In genomic region chr5:42836070-42836769, GRCh38 we compare ENCODE assay signal across 15 cellular contexts. TPM values are rescaled to one million over a fixed set of nuclear protein-coding genes. Genes with fewer than 3 reads are reported as not detected.
DNase-seq lines count a peak whose midpoint lies in the region; ATAC-seq and TF ChIP-seq lines count a peak whose summit lies in the region.
"Had no signal": no experiment of that assay in that cellular context is flagged by ENCODE, and none has a peak within 500 bp of the region (broad histone marks: within the 10 kb centered on the region; RNA-seq: fewer than 3 reads in every experiment).

No MANE protein-coding gene starts in this region.

- TF ChIP-seq CTCF in lung (IDR thresholded peaks at IDR 0.05; ENCODE audit: control extremely low read depth, extremely low read depth): no peak
- no peak for TF ChIP-seq CTCF in upper lobe of right lung (IDR thresholded peaks at IDR 0.05)

- H3K4me3 ChIP-seq in right cardiac atrium (ENCODE audit: low read length) (no peak overlapping the region), lung (no peak overlapping the region), upper lobe of right lung (no peak overlapping the region)
- H3K4me3 ChIP-seq: GM23248 had no signal

- H3K36me3 ChIP-seq in lung (ENCODE audit: control insufficient read depth in 2 of 2, insufficient read depth in 2 of 2, low read length in 2 of 2): no peaks in the 10 kb centered on the region
- no peaks in the 10 kb centered on the region for H3K36me3 ChIP-seq in upper lobe of right lung
- H3K36me3 ChIP-seq: BE2C had no signal

- no peak overlapping the region for H3K27ac ChIP-seq in right cardiac atrium (ENCODE audit: low read length)
- H3K27ac ChIP-seq in lung (ENCODE audit: low read depth in 1 of 2, low read length in 1 of 2): no peak overlapping the region
- H3K27ac ChIP-seq in upper lobe of right lung: no peak overlapping the region
- H3K27ac ChIP-seq: C4-2B, GM23248 had no signal

- intact Hi-C loops in right cardiac atrium (cut with DNase I) (no loop called here), Right ventricle myocardium superior (cut with DNase I) (no loop called here), upper lobe of right lung (cut with DNase I) (no loop called here)

- peak in 1 of 2 donors; percentile 42 for ATAC-seq in right cardiac atrium
- ATAC-seq in Right ventricle myocardium superior (ENCODE audit: poor library complexity): no peak
- ATAC-seq in esophagus mucosa: peak; percentile 10
- ATAC-seq in lung (ENCODE audit: insufficient read depth, low FRiP score): no peak
- peak; percentile 64 for ATAC-seq in upper lobe of right lung
- ATAC-seq in SK-N-SH treated with all-trans-retinoic acid at 6 μM for 48 hours: no peak
- ATAC-seq: HCT116 had no signal

- H3K27me3 ChIP-seq in right cardiac atrium (ENCODE audit: control insufficient read depth, insufficient read depth) (no peaks in the 10 kb centered on the region), lung (ENCODE audit: control insufficient read depth, insufficient read depth) (no peaks in the 10 kb centered on the region), upper lobe of right lung (no peaks in the 10 kb centered on the region)
- H3K27me3 ChIP-seq: BE2C had no signal

- peaks cover 11% of the 10 kb centered on the region for H3K4me1 ChIP-seq in right cardiac atrium (ENCODE audit: control insufficient read depth, insufficient read depth, low read length)
- peaks cover 1 to 7% of the 10 kb centered on the region in 2 donors for H3K4me1 ChIP-seq in lung (ENCODE audit: control insufficient read depth in 2 of 2, insufficient read depth in 2 of 2, low read length in 2 of 2)
- H3K4me1 ChIP-seq in upper lobe of right lung: peaks cover 8% of the 10 kb centered on the region
- H3K4me1 ChIP-seq: BE2C had no signal

- no peaks in the 10 kb centered on the region for H3K9me3 ChIP-seq in right cardiac atrium (ENCODE audit: control insufficient read depth, low read length)
- H3K9me3 ChIP-seq in lung (ENCODE audit: control insufficient read depth in 2 of 2, insufficient read depth in 1 of 2, low read length in 1 of 2): no peaks in the 10 kb centered on the region
- no peaks in the 10 kb centered on the region for H3K9me3 ChIP-seq in upper lobe of right lung
- H3K9me3 ChIP-seq: BE2C had no signal

- peak in 2 of 3 donors; percentile 41 to 50 for DNase-seq in right cardiac atrium
- DNase-seq in Right ventricle myocardium superior: no peak
- DNase-seq in lung (ENCODE audit: low spot score): peak; percentile 56
- DNase-seq in upper lobe of right lung: peak; percentile 69
- no peak for DNase-seq in NCI-H146 (lab: John Stamatoyannopoulos, UW)
- DNase-seq: BE2C; CD4-positive, alpha-beta memory T cell; DMS153; DMS79 treated with DMSO at 0.1 percent for 48 hours; EL; GM23248 had no signal

- 96% methylated on average over 25 of the region's 25 CpGs for WGBS in right cardiac atrium
- WGBS in lung, 2 donors: 93 to 95% methylated on average over 20 to 25 of the region's 25 CpGs

TF ChIP-seq in SK-N-SH treated with all-trans-retinoic acid at 6 μM for 48 hours, 23 proteins besides CTCF, POLR2A, EP300 and RAD21:
- TF ChIP-seq TSHZ2 (CRISPR knock-in tag; IDR thresholded peaks at IDR 0.05): no peak
- no peak for TF ChIP-seq POU6F1 (CRISPR knock-in tag; IDR thresholded peaks at IDR 0.05; ENCODE audit: borderline replicate concordance, low read depth)
- TF ChIP-seq TOX (CRISPR knock-in tag; IDR thresholded peaks at IDR 0.05; ENCODE audit: borderline replicate concordance): no peak
- TF ChIP-seq GLIS3 (CRISPR knock-in tag; IDR thresholded peaks at IDR 0.05): no peak
- no peak for TF ChIP-seq OSR1 (CRISPR knock-in tag; IDR thresholded peaks at IDR 0.05)
- no peak for TF ChIP-seq ZNF70 (CRISPR knock-in tag; IDR thresholded peaks at IDR 0.05)

RNA-seq across cellular contexts. Expression of gene SELENOP, which starts 24.5 kb away (rescaled TPM):
- total RNA-seq in right cardiac atrium (100 to 1,000 TPM; 178 to 260 (median 222) TPM), Right ventricle myocardium superior (292 TPM), esophagus mucosa (95.9 TPM), lung (100 to 1,000 TPM; 439 to 756 TPM), upper lobe of right lung (884 TPM)
- polyA plus RNA-seq in right cardiac atrium (78.8 TPM), lung (100 to 1,000 TPM; 211 to 231 TPM)

Comparison
In these comparisons a context has a peak if more than half of its experiments do, and no peak if none do; other contexts are left out.
1. DNase-seq: peak in right cardiac atrium (2 of 3), lung (single experiment) and upper lobe of right lung (single experiment); none in Right ventricle myocardium superior (single experiment) and NCI-H146 (single experiment).
2. ATAC-seq: peak in esophagus mucosa (single experiment) and upper lobe of right lung (single experiment); none in Right ventricle myocardium superior (single experiment), lung (single experiment) and SK-N-SH treated with all-trans-retinoic acid at 6 μM for 48 hours (single experiment).